Comparison of ENCODE assay signal across 27 cellular contexts in genomic region chr6:44527961-44528644, GRCh38.
"Had no signal": no experiment of that assay in that cellular context is flagged by ENCODE, and none has a peak within 500 bp of the region (broad histone marks: within the 10 kb centered on the region; RNA-seq: fewer than 3 reads in every experiment).

No MANE protein-coding gene starts in this region.

- H3K4me1 ChIP-seq: breast epithelium, heart left ventricle, transverse colon had no signal

- DNase-seq: activated CD4-positive, alpha-beta T cell treated with anti-CD3 and anti-CD28 coated beads for 1 hour; activated CD4-positive, alpha-beta T cell treated with anti-CD3 and anti-CD28 coated beads, Interleukin-2, amount 10 ng/mL, durations not matched to agents 7 days and 5 days; activated CD8-positive, alpha-beta T cell treated with anti-CD3 and anti-CD28 coated beads for 36 hours; activated T-cell treated with anti-CD3 and anti-CD28 coated beads, Interleukin-2, amount 50 U/mL, for 48 hours; central memory CD4-positive, alpha-beta T cell; dermis blood vessel endothelial cell; effector memory CD4-positive, alpha-beta T cell; foreskin fibroblast; heart left ventricle; hypothalamus; immature natural killer cell; midbrain; naive thymus-derived CD4-positive, alpha-beta T cell; occipital lobe; posterior cingulate gyrus; right cardiac atrium; stimulated activated CD4-positive, alpha-beta T cell treated with anti-CD3 and anti-CD28 coated beads, Interleukin-15, amount 100 ng/mL, for 24 hours; stimulated activated CD4-positive, alpha-beta T cell treated with anti-CD3 and anti-CD28 coated beads, Interleukin-2, amount 100 ng/mL, for 24 hours; stimulated activated naive CD8-positive, alpha-beta T cell treated with anti-CD3 and anti-CD28 coated beads, Interleukin-15, Interleukin-2, amounts not matched to agents 100 U/mL and 50 U/mL, for 24 hours; T-helper 17 cell; T1000; testis; transverse colon had no signal

- H3K36me3 Mint-ChIP-seq: activated naive CD4-positive, alpha-beta T cell treated with anti-CD3 and anti-CD28 coated beads, Interleukin-2, amount 50 U/mL, for 72 hours; immature natural killer cell; WTC11 had no signal

- ATAC-seq: heart left ventricle, right cardiac atrium, T-helper 17 cell, WTC11 had no signal

- H3K4me3 Mint-ChIP-seq: activated CD4-positive, alpha-beta T cell treated with anti-CD3 and anti-CD28 coated beads, Interleukin-2, amount 10 ng/mL, durations not matched to agents 7 days and 5 days; activated CD8-positive, alpha-beta T cell treated with anti-CD3 and anti-CD28 coated beads for 36 hours; immature natural killer cell; naive thymus-derived CD4-positive, alpha-beta T cell; T-helper 17 cell; WTC11 had no signal

- H3K9me3 Mint-ChIP-seq: activated CD4-positive, alpha-beta T cell treated with anti-CD3 and anti-CD28 coated beads, Interleukin-2, amount 10 ng/mL, durations not matched to agents 7 days and 5 days; activated CD8-positive, alpha-beta T cell treated with anti-CD3 and anti-CD28 coated beads for 36 hours; activated naive CD4-positive, alpha-beta T cell treated with anti-CD3 and anti-CD28 coated beads, Interleukin-2, amount 50 U/mL, for 72 hours had no signal

- H3K27me3 ChIP-seq: breast epithelium, heart left ventricle, testis had no signal

- H3K4me3 ChIP-seq: breast epithelium, heart left ventricle, testis, transverse colon had no signal

- H3K9me3 ChIP-seq: testis, transverse colon had no signal

- H3K27ac ChIP-seq: breast epithelium, heart left ventricle, testis, transverse colon had no signal

- H3K36me3 ChIP-seq: breast epithelium, heart left ventricle, transverse colon had no signal

- H3K27me3 Mint-ChIP-seq: activated CD4-positive, alpha-beta T cell treated with anti-CD3 and anti-CD28 coated beads, Interleukin-2, amount 10 ng/mL, durations not matched to agents 7 days and 5 days had no signal

- H3K27ac Mint-ChIP-seq: activated CD4-positive, alpha-beta T cell treated with anti-CD3 and anti-CD28 coated beads, Interleukin-2, amount 10 ng/mL, durations not matched to agents 7 days and 5 days; activated CD8-positive, alpha-beta T cell treated with anti-CD3 and anti-CD28 coated beads for 36 hours; activated naive CD4-positive, alpha-beta T cell treated with anti-CD3 and anti-CD28 coated beads, Interleukin-2, amount 50 U/mL, for 72 hours; activated T-helper 2 cell treated with anti-CD3 and anti-CD28 coated beads, Interferon-gamma antibody, Interleukin-2, Interleukin-4, amounts not matched to agents 10 μg/mL and 5 μg/mL and 100 μg/mL, durations not matched to agents 14 hours and 24 hours and 36 hours; immature natural killer cell; naive thymus-derived CD4-positive, alpha-beta T cell; T-helper 17 cell; WTC11 had no signal
